In the genomic region with DNA sequence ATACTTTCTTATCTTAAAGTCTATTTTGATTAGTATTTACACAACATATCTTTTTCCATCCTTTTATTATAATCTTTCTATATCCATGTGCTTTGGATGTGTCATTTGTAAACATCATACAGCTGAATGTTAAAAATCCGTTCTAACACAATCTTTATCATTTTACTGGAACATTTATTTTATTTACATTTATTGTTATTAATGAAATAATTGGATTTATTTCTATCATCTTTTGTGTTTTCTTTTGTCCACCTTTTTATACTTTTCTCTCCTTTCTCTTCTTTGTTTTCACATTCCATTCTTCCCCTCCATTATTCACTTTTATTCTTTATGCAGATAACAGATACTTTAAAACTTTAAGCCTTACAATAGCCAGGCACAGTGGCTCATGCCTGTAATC, we compare ENCODE assay signal across 9 cellular contexts. TPM values are rescaled to one million over a fixed set of nuclear protein-coding genes. Genes with fewer than 3 reads are reported as not detected.
"Had no signal": no experiment of that assay in that cellular context is flagged by ENCODE, and none has a peak within 500 bp of the region (broad histone marks: within the 10 kb centered on the region; RNA-seq: fewer than 3 reads in every experiment).

No MANE protein-coding gene starts in this region.

- H3K27ac ChIP-seq: HL-60 had no signal

- H3K4me3 ChIP-seq: GM23338 had no signal

- FAIRE-seq: H1, H54, HepG2 had no signal

- ATAC-seq: GM23338, HepG2 had no signal

- DNase-seq: H9, HCEC 1CT, KG1 had no signal

RNA-seq across cellular contexts. Expression of a gene that starts 34.7 kb away (rescaled TPM):
- polyA plus RNA-seq: IgD-negative memory B cell had no signal
